8 cellular contexts compared by ENCODE assay signal in the genomic region with DNA sequence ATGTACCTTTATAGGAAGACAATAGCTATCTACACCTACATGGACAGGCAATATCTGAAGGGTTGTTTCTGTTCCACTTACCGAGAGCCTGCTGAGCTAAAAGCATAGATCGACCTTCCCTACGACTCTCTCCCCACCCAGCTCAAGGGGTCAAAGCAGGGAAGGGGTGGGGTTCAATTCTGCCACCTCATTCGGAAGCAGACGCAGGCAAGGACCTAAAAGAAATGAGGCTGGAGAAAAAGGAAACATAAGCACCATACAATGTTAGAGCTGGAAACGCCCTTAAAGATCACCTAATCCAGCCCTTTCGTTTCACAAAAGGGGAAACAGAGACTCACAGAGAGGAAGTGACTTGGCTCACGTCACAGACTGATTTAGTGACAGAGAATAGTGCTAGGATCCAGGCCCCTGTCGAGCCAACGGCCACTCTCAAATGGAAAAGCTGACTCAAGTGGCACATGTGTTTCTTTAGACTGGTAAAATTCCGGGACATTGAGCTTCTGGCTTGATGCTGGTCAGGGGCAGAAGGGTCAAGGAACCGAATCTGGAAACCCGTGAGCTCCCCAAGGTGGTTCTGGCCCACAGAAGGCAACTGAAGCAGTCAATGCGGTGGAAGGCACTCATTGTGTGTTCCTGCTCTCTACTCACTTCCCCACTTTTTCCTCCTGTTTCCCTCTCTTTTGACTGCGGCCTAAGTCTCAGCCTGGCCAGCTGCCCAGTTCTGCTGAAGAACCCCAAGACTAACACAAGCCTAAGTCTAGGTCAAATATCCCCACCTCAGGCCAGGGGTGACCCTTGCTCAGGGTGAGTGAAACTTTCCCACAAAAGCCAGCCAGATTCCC. TPM values are rescaled to one million over a fixed set of nuclear protein-coding genes. Genes with fewer than 3 reads are reported as not detected.
DNase-seq lines count a peak whose midpoint lies in the region; ATAC-seq and TF ChIP-seq lines count a peak whose summit lies in the region.

No MANE protein-coding gene starts in this region.

- H3K27me3 Mint-ChIP-seq in GM23338 (ENCODE audit: insufficient read depth, low read depth, poor library complexity) (peaks cover 3% of the 10 kb centered on the region), mesothelial cell of epicardium (ENCODE audit: low read depth) (no peaks in the 10 kb centered on the region)

- no peaks in the 10 kb centered on the region for H4K20me1 ChIP-seq in GM23338 (replicated peaks; ENCODE audit: insufficient read depth)

- peaks cover 10% of the 10 kb centered on the region for H3K4me1 ChIP-seq in GM23338 (ENCODE audit: insufficient read depth)
- H3K4me1 ChIP-seq in vagina = peaks cover 22% of the 10 kb centered on the region

- H3K36me3 ChIP-seq in GM23338 (ENCODE audit: insufficient read depth) (no peaks in the 10 kb centered on the region), vagina (no peaks in the 10 kb centered on the region)

- H3K4me2 ChIP-seq in GM23338 = no peak overlapping the region

- intact Hi-C loops in vagina (cut with DNase I) = no loop called here

- H3K79me2 ChIP-seq in GM23338 (replicated peaks; ENCODE audit: insufficient read depth) = peaks cover 83% of the 10 kb centered on the region

- ATAC-seq in GM18498 (IDR thresholded peaks at IDR 0.05; ENCODE audit: unreplicated experiment) = peak; percentile 41
- ATAC-seq in GM23338 = no peak
- no peak for ATAC-seq in GM19035 (IDR thresholded peaks at IDR 0.05; ENCODE audit: unreplicated experiment)

- H3K4me3 ChIP-seq in GM23338 (no peak overlapping the region), vagina (peak overlapping the region in 1 of 2 donors; percentile 3)

- H3K36me3 Mint-ChIP-seq in GM23338 (ENCODE audit: low read depth) = no peaks in the 10 kb centered on the region
- no peaks in the 10 kb centered on the region for H3K36me3 Mint-ChIP-seq in mesothelial cell of epicardium

- no peaks in the 10 kb centered on the region for H3K27me3 ChIP-seq in GM23338 (ENCODE audit: insufficient read depth)
- H3K27me3 ChIP-seq in vagina = no peaks in the 10 kb centered on the region

- no peak overlapping the region for H2AFZ ChIP-seq in GM23338

- TF ChIP-seq POLR2A in vagina (IDR thresholded peaks at IDR 0.05) = no peak

- no peaks in the 10 kb centered on the region for H3K9me2 ChIP-seq in GM23338 (ENCODE audit: insufficient read depth)

- no peaks in the 10 kb centered on the region for H3K9me3 Mint-ChIP-seq in GM23338
- H3K9me3 Mint-ChIP-seq in mesothelial cell of epicardium = peaks cover 10% of the 10 kb centered on the region

- no peak for DNase-seq in GM23338 (ENCODE audit: low spot score)
- peak; percentile 92 to 96 for DNase-seq in NOMO-1 (lab: John Stamatoyannopoulos, UW; ENCODE audit: unreplicated experiment in 2 of 2)
- no peak for DNase-seq in mesothelial cell of epicardium (ENCODE audit: low spot score in 2 of 2, unreplicated experiment in 2 of 2)
- no peak for DNase-seq in vagina (ENCODE audit: extremely low spot score in 2 of 2)
- no peak for DNase-seq in NK-92 (lab: John Stamatoyannopoulos, UW; ENCODE audit: unreplicated experiment)

- H3K4me1 Mint-ChIP-seq in GM23338 (peaks cover 26% of the 10 kb centered on the region), mesothelial cell of epicardium (peaks cover 21% of the 10 kb centered on the region)

- H3K27ac ChIP-seq in GM23338 (ENCODE audit: low read depth) = no peak overlapping the region
- H3K27ac ChIP-seq in adipose tissue (ENCODE audit: low read depth, low read length) = peak overlapping the region; percentile 54
- H3K27ac ChIP-seq in vagina = peak overlapping the region; percentile 72

- no peaks in the 10 kb centered on the region for H3F3A ChIP-seq in GM23338 (replicated peaks; ENCODE audit: low read depth)

- no peaks in the 10 kb centered on the region for H3K9me3 ChIP-seq in vagina

- no peak overlapping the region for H3K4me3 Mint-ChIP-seq in GM23338
- no peak overlapping the region for H3K4me3 Mint-ChIP-seq in mesothelial cell of epicardium

- TF ChIP-seq CTCF in GM23338 (conservative IDR thresholded peaks at IDR 0.05; ENCODE audit: low read depth in 2 of 2) (no peak), mesothelial cell of epicardium (IDR thresholded peaks at IDR 0.05; ENCODE audit: unreplicated experiment) (no peak), vagina (IDR thresholded peaks at IDR 0.05) (no peak)

- H3K27ac Mint-ChIP-seq in GM23338 = 0 out of 2 replicates have a peak overlapping the region, but pooled peaks have one; percentile 78
- H3K27ac Mint-ChIP-seq in mesothelial cell of epicardium = peak overlapping the region; percentile 93

- 27 to 73% (median 38%) methylated on average over 15 of the region's 15 CpGs for WGBS in adipose tissue, 3 donors

TF ChIP-seq in GM23338, 12 proteins besides CTCF, POLR2A, EP300 and RAD21 (continues in another document):
- TF ChIP-seq NANOG (IDR thresholded peaks at IDR 0.05; ENCODE audit: borderline replicate concordance) (no peak), REST (IDR thresholded peaks at IDR 0.05; ENCODE audit: unreplicated experiment) (no peak), EZH2phosphoT487 (IDR thresholded peaks at IDR 0.05; ENCODE audit: unreplicated experiment) (no peak), CREB1 (CRISPR knock-in tag; IDR thresholded peaks at IDR 0.05; ENCODE audit: low read depth) (no peak), ZNF114 (CRISPR knock-in tag; IDR thresholded peaks at IDR 0.05) (no peak), EZH2 (IDR thresholded peaks at IDR 0.05; ENCODE audit: low read depth, unreplicated experiment) (no peak), ETS1 (IDR thresholded peaks at IDR 0.05) (no peak), STAT1 (IDR thresholded peaks at IDR 0.05; ENCODE audit: unreplicated experiment) (no peak), POLR2AphosphoS5 (IDR thresholded peaks at IDR 0.05; ENCODE audit: low read depth) (no peak), ZNF331 (CRISPR knock-in tag; IDR thresholded peaks at IDR 0.05; ENCODE audit: low read depth) (no peak)

RNA-seq across cellular contexts. Expression of gene SEPTIN6, which starts 7.5 kb away (rescaled TPM):
- total RNA-seq in GM23338 (2014; rRNA removed; shearing (Covaris generic)) = 43.3 and 43.6 TPM in 2 replicates
- polyA plus RNA-seq in GM23338 (2016; fragmentation: Nextera tagmentation; extraction: Ambion mirVana) (36.9 and 37.0 TPM in 2 replicates), adipose tissue (10 to 100 TPM in 1 of 3 donors, 1 to 10 TPM in 2; 2.4 to 15.4 (median 7.6) TPM)
- total RNA-seq in mesothelial cell of epicardium (57.6 to 62.7 TPM (median 58.1 TPM) in 3 replicates), vagina (25.8 TPM)

Comparison
In these comparisons a context has a peak if more than half of its experiments do, and no peak if none do; other contexts are left out.
1. DNase-seq: peak in NOMO-1 (2 of 2); none in GM23338 (single experiment), mesothelial cell of epicardium (0 of 2), vagina (0 of 2) and NK-92 (single experiment).